Comparison of ENCODE assay signal across 1 cellular context in the genomic region with DNA sequence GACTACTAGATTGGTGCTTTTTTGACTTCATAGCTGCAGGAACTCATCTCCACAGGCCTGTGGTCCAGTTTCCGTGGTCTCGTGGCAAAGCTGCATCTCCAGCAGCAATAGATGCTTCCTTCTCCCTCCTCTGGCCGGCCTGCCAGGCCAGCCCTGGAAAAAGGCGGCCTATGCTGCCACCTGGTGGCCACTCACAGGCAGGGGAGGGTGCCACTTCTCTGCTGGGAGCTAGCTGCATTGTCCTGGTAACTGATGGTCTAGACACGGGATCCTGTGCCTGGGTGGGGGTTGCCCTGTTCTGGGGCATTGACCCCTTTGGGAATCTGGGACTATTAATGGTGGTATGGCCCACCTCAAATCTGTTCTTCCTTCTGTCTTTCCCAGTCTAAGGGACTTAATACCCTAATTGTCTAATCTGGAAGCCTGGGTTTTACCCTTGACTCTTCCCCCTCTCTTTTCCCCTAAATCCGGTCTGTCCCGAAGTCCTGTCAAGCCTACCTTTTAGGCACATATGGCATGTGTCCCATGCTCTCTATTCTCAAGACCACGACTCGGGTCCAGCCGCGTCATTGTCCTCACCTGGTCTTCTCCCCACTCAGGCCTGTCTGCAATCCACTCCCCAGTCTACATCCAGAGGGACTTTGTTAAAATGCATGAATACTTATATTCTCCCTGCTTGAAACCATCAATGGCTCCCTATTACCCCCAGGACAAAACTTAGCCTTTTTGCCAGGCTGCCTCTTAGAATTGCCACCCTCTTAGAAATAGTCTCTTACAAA.
TF ChIP-seq lines count a peak whose summit lies in the region.

No MANE protein-coding gene starts in this region.

TF ChIP-seq in HCT116, 20 proteins besides CTCF, POLR2A, EP300 and RAD21 (continued from another document):
- TF ChIP-seq, protein P1, sequence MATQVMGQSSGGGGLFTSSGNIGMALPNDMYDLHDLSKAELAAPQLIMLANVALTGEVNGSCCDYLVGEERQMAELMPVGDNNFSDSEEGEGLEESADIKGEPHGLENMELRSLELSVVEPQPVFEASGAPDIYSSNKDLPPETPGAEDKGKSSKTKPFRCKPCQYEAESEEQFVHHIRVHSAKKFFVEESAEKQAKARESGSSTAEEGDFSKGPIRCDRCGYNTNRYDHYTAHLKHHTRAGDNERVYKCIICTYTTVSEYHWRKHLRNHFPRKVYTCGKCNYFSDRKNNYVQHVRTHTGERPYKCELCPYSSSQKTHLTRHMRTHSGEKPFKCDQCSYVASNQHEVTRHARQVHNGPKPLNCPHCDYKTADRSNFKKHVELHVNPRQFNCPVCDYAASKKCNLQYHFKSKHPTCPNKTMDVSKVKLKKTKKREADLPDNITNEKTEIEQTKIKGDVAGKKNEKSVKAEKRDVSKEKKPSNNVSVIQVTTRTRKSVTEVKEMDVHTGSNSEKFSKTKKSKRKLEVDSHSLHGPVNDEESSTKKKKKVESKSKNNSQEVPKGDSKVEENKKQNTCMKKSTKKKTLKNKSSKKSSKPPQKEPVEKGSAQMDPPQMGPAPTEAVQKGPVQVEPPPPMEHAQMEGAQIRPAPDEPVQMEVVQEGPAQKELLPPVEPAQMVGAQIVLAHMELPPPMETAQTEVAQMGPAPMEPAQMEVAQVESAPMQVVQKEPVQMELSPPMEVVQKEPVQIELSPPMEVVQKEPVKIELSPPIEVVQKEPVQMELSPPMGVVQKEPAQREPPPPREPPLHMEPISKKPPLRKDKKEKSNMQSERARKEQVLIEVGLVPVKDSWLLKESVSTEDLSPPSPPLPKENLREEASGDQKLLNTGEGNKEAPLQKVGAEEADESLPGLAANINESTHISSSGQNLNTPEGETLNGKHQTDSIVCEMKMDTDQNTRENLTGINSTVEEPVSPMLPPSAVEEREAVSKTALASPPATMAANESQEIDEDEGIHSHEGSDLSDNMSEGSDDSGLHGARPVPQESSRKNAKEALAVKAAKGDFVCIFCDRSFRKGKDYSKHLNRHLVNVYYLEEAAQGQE (IDR thresholded peaks at IDR 0.05; ENCODE audit: low read depth): no peak
- no peak for TF ChIP-seq FOSL1 (IDR thresholded peaks at IDR 0.05; ENCODE audit: low read depth)
